ENCODE assay signal across 7 cellular contexts in genomic region chr11:84536456-84536855, GRCh38.
"Had no signal": no experiment of that assay in that cellular context is flagged by ENCODE, and none has a peak within 500 bp of the region (broad histone marks: within the 10 kb centered on the region; RNA-seq: fewer than 3 reads in every experiment).

No MANE protein-coding gene starts in this region.

- FAIRE-seq: HepG2, HTR-8/SVneo, K562 had no signal

- H3K4me1 Mint-ChIP-seq: IgD-negative memory B cell had no signal

- H3K36me3 Mint-ChIP-seq: IgD-negative memory B cell had no signal

- DNase-seq: IMR-90, KBM-7, KG1 had no signal

- H3K27ac Mint-ChIP-seq: IgD-negative memory B cell had no signal

- H3K4me3 Mint-ChIP-seq: IgD-negative memory B cell had no signal
